ENCODE assay signal across 18 cellular contexts in genomic region chr10:132533571-132534260, GRCh38. TPM values are rescaled to one million over a fixed set of nuclear protein-coding genes. Genes with fewer than 3 reads are reported as not detected.
DNase-seq lines count a peak whose midpoint lies in the region; ATAC-seq and TF ChIP-seq lines count a peak whose summit lies in the region.
"Had no signal": no experiment of that assay in that cellular context is flagged by ENCODE, and none has a peak within 500 bp of the region (broad histone marks: within the 10 kb centered on the region; RNA-seq: fewer than 3 reads in every experiment).

No MANE protein-coding gene starts in this region.

- DNase-seq in Right ventricle myocardium inferior (ENCODE audit: missing footprints) = peak; percentile 59
- no peak for DNase-seq in left ventricle myocardium superior
- no peak for DNase-seq in endothelial cell (ENCODE audit: low spot score)
- no peak for DNase-seq in neuronal stem cell (ENCODE audit: low spot score)
- peak; percentile 44 to 73 for DNase-seq in aorta
- DNase-seq in NCI-H345 (lab: John Stamatoyannopoulos, UW) = no peak
- DNase-seq in activated T-cell treated with anti-CD3 and anti-CD28 coated beads, Interleukin-2, amount 50 U/mL, for 4 hours = no peak
- DNase-seq in vagina (ENCODE audit: extremely low spot score in 2 of 2) = no peak
- DNase-seq: activated CD4-positive, alpha-beta T cell treated with anti-CD3 and anti-CD28 coated beads, Interleukin-2, amount 50 U/mL, for 48 hours; activated T-cell treated with anti-CD3 and anti-CD28 coated beads, Interleukin-2, amount 50 U/mL, for 72 hours; gastrocnemius medialis; MM.1S; NCI-H2029; NCI-H510A treated with DMSO at 0.1 percent for 48 hours; stimulated activated CD4-positive, alpha-beta T cell treated with anti-CD3 and anti-CD28 coated beads, Interleukin-4, amount 100 ng/mL, for 4 hours; transverse colon had no signal

- no peak overlapping the region for H2BK15ac ChIP-seq in neuronal stem cell (ENCODE audit: low read length)

- no peak overlapping the region for H2AFZ ChIP-seq in neuronal stem cell (ENCODE audit: low read length)

- no peak overlapping the region for H3K23ac ChIP-seq in neuronal stem cell (ENCODE audit: low read depth, low read length, poor library complexity)

- WGBS in neuronal stem cell (ENCODE audit: extremely low coverage in 2 of 2, insufficient read length in 2 of 2, insufficient replicate concordance in 1 of 2), 2 donors = no CpG with 5 or more reads among the region's 12 CpGs
- WGBS in aorta, 2 donors = 90 to 95% methylated on average over 12 of the region's 12 CpGs

- no peak overlapping the region for H3K4me2 ChIP-seq in neuronal stem cell (ENCODE audit: insufficient read depth, low read length, poor library complexity, severe bottlenecking)

- H3K27me3 ChIP-seq in neuronal stem cell (ENCODE audit: control insufficient read depth in 3 of 3, insufficient read depth in 3 of 3, low read depth in 1 of 3, low read length in 3 of 3) (peaks cover 0 to 3% (median 0%) of the 10 kb centered on the region in 3 experiments), aorta (ENCODE audit: control insufficient read depth in 1 of 2, insufficient read depth in 2 of 2, low read length in 1 of 2) (no peaks in the 10 kb centered on the region), vagina (no peaks in the 10 kb centered on the region)

- H3K14ac ChIP-seq in neuronal stem cell (ENCODE audit: low read length) = no peak overlapping the region

- TF ChIP-seq CTCF in endothelial cell (IDR thresholded peaks at IDR 0.05; ENCODE audit: unreplicated experiment) (no peak), vagina (IDR thresholded peaks at IDR 0.05) (no peak)

- no peaks in the 10 kb centered on the region for H3K36me3 Mint-ChIP-seq in endothelial cell (ENCODE audit: low read depth, unreplicated experiment)
- no peaks in the 10 kb centered on the region for H3K36me3 Mint-ChIP-seq in activated T-cell treated with anti-CD3 and anti-CD28 coated beads, Interleukin-2, amount 50 U/mL, for 4 hours (ENCODE audit: insufficient read depth)

- intact Hi-C loops in Right ventricle myocardium inferior (cut with DNase I) = no loop called here
- intact Hi-C loops in left ventricle myocardium superior (cut with micrococcal nuclease) = loop anchor here (10.0 kb wide), 1 partner anchor 51 kb away; no protein-coding TSS in a partner anchor
- intact Hi-C loops in aorta (cut with DNase I) = no loop called here
- intact Hi-C loops in vagina (cut with DNase I) = no loop called here

- H3K18ac ChIP-seq in neuronal stem cell (ENCODE audit: low read length) = peak overlapping the region; percentile 28

- H3K27me3 Mint-ChIP-seq in endothelial cell (ENCODE audit: unreplicated experiment) = peaks cover 8% of the 10 kb centered on the region
- peaks cover 5% of the 10 kb centered on the region for H3K27me3 Mint-ChIP-seq in activated T-cell treated with anti-CD3 and anti-CD28 coated beads, Interleukin-2, amount 50 U/mL, for 4 hours (ENCODE audit: low read depth)

- H3K36me3 ChIP-seq in neuronal stem cell (replicated peaks in 1 of 2; ENCODE audit: control insufficient read depth in 2 of 2, insufficient read depth in 2 of 2, low read length in 2 of 2) (peaks cover 0 to 4% of the 10 kb centered on the region in 2 donors), aorta (ENCODE audit: control insufficient read depth in 1 of 2, insufficient read depth in 2 of 2, low read length in 1 of 2) (no peaks in the 10 kb centered on the region), vagina (no peaks in the 10 kb centered on the region)
- H3K36me3 ChIP-seq: gastrocnemius medialis, neutrophil, transverse colon had no signal

- H3K4me3 ChIP-seq in neuronal stem cell (ENCODE audit: low read length in 2 of 2) (no peak overlapping the region), aorta (ENCODE audit: low read length in 2 of 2) (no peak overlapping the region), vagina (no peak overlapping the region)
- H3K4me3 ChIP-seq: gastrocnemius medialis, transverse colon had no signal

- no peak overlapping the region for H2AK5ac ChIP-seq in neuronal stem cell (ENCODE audit: low read depth, low read length)

- TF ChIP-seq POLR2A in vagina (IDR thresholded peaks at IDR 0.05) = no peak

- H2BK5ac ChIP-seq in neuronal stem cell (ENCODE audit: low read length) = no peak overlapping the region

- H4K91ac ChIP-seq in neuronal stem cell (ENCODE audit: low read depth, low read length, poor library complexity) = peak overlapping the region; percentile 7

- no peak overlapping the region for H3K27ac ChIP-seq in neuronal stem cell (replicated peaks; ENCODE audit: low read length)
- no peak overlapping the region for H3K27ac ChIP-seq in aorta (ENCODE audit: low read depth in 1 of 2, low read length in 2 of 2)
- no peak overlapping the region for H3K27ac ChIP-seq in vagina
- H3K27ac ChIP-seq: gastrocnemius medialis, neutrophil, transverse colon had no signal

- no peak overlapping the region for H3K4me3 Mint-ChIP-seq in endothelial cell (ENCODE audit: unreplicated experiment)
- H3K4me3 Mint-ChIP-seq in activated T-cell treated with anti-CD3 and anti-CD28 coated beads, Interleukin-2, amount 50 U/mL, for 4 hours = no peak overlapping the region
- H3K4me3 Mint-ChIP-seq: activated T-cell treated with anti-CD3 and anti-CD28 coated beads, Interleukin-2, amount 50 U/mL, for 72 hours; memory B cell had no signal

- H3K4me1 Mint-ChIP-seq in endothelial cell (ENCODE audit: unreplicated experiment) = peaks cover 18% of the 10 kb centered on the region
- peaks cover 13% of the 10 kb centered on the region for H3K4me1 Mint-ChIP-seq in activated T-cell treated with anti-CD3 and anti-CD28 coated beads, Interleukin-2, amount 50 U/mL, for 4 hours (ENCODE audit: low read depth)

- peaks cover 5% of the 10 kb centered on the region for H3K9me3 Mint-ChIP-seq in endothelial cell (ENCODE audit: unreplicated experiment)
- H3K9me3 Mint-ChIP-seq in activated T-cell treated with anti-CD3 and anti-CD28 coated beads, Interleukin-2, amount 50 U/mL, for 4 hours = peaks cover 12% of the 10 kb centered on the region

- peak overlapping the region; percentile 17 for H3K27ac Mint-ChIP-seq in endothelial cell (ENCODE audit: unreplicated experiment)
- H3K27ac Mint-ChIP-seq: activated T-cell treated with anti-CD3 and anti-CD28 coated beads, Interleukin-2, amount 50 U/mL, for 72 hours; memory B cell had no signal

- ATAC-seq in Right ventricle myocardium inferior = no peak
- ATAC-seq in left ventricle myocardium superior = no peak
- ATAC-seq in aorta (ENCODE audit: low FRiP score) = no peak
- ATAC-seq in activated T-cell treated with anti-CD3 and anti-CD28 coated beads, Interleukin-2, amount 50 U/mL, for 4 hours = no peak
- ATAC-seq: activated T-cell treated with anti-CD3 and anti-CD28 coated beads, Interleukin-2, amount 50 U/mL, for 72 hours; gastrocnemius medialis had no signal

- peaks cover 5 to 14% of the 10 kb centered on the region in 2 donors for H3K4me1 ChIP-seq in neuronal stem cell (ENCODE audit: control insufficient read depth in 2 of 2, insufficient read depth in 1 of 2, low read depth in 1 of 2, low read length in 2 of 2)
- H3K4me1 ChIP-seq in aorta (ENCODE audit: control insufficient read depth in 1 of 2, insufficient read depth in 2 of 2, low read length in 2 of 2) = no peaks in the 10 kb centered on the region
- H3K4me1 ChIP-seq in vagina = peaks cover 30% of the 10 kb centered on the region

- H4K8ac ChIP-seq in neuronal stem cell (ENCODE audit: low read depth, low read length) = no peak overlapping the region

- H2BK120ac ChIP-seq in neuronal stem cell (ENCODE audit: low read depth, low read length) = peak overlapping the region; percentile 36

- H3K9ac ChIP-seq in neuronal stem cell (ENCODE audit: low read depth, low read length, poor library complexity) = no peak overlapping the region

- no peak overlapping the region for H3K4ac ChIP-seq in neuronal stem cell (ENCODE audit: low read length)

- H3K79me1 ChIP-seq in neuronal stem cell (ENCODE audit: low read depth, low read length) = peaks cover 2% of the 10 kb centered on the region

- H2BK12ac ChIP-seq in neuronal stem cell (ENCODE audit: low read length) = no peak overlapping the region

- H3K9me3 ChIP-seq in neuronal stem cell (replicated peaks in 1 of 2; ENCODE audit: control insufficient read depth in 2 of 2, insufficient read depth in 1 of 2, low read depth in 1 of 2, low read length in 2 of 2) (peaks cover 6 to 20% of the 10 kb centered on the region in 2 donors), aorta (ENCODE audit: control insufficient read depth, low read length) (no peaks in the 10 kb centered on the region), vagina (no peaks in the 10 kb centered on the region)
- H3K9me3 ChIP-seq: gastrocnemius medialis, neutrophil had no signal

RNA-seq across cellular contexts. Expression of gene INPP5A, which starts 3.9 kb away (rescaled TPM):
- total RNA-seq in Right ventricle myocardium inferior = 108 TPM
- total RNA-seq in left ventricle myocardium superior = 108 TPM
- total RNA-seq in endothelial cell (ENCODE audit: unreplicated experiment) = 45.2 TPM
- polyA plus RNA-seq in neuronal stem cell (2013, experiment 1 of 2) = 13.4 TPM
- 13.7 TPM for polyA plus RNA-seq in neuronal stem cell (2013, experiment 2 of 2)
- total RNA-seq in aorta = 100 to 1,000 TPM in 1 of 2 donors, 10 to 100 TPM in 1; 66.4 to 112 TPM
- 10 to 100 TPM; 37.7 to 43.4 TPM for polyA plus RNA-seq in aorta
- 1 to 10 TPM; 5.8 to 8.8 (median 6.9) TPM for total RNA-seq in activated T-cell treated with anti-CD3 and anti-CD28 coated beads, Interleukin-2, amount 50 U/mL, for 4 hours
- 24.3 TPM for total RNA-seq in vagina

Comparison
In these comparisons a context has a peak if more than half of its experiments do, and no peak if none do; other contexts are left out.
1. DNase-seq: peak in Right ventricle myocardium inferior (single experiment) and aorta (2 of 2); none in left ventricle myocardium superior (single experiment), endothelial cell (single experiment), neuronal stem cell (single experiment), NCI-H345 (single experiment), activated T-cell treated with anti-CD3 and anti-CD28 coated beads, Interleukin-2, amount 50 U/mL, for 4 hours (single experiment) and vagina (0 of 2).